1 cellular context compared by ENCODE assay signal in genomic region chr17:40157972-40158371, GRCh38.
TF ChIP-seq lines count a peak whose summit lies in the region.

No MANE protein-coding gene starts in this region.

TF ChIP-seq in GM23338, 12 proteins besides CTCF, POLR2A, EP300 and RAD21 (continued from another document):
- TF ChIP-seq ZNF462 (CRISPR knock-in tag; IDR thresholded peaks at IDR 0.05) (no peak), CREB1 (CRISPR knock-in tag; IDR thresholded peaks at IDR 0.05; ENCODE audit: low read depth) (no peak), EZH2 (IDR thresholded peaks at IDR 0.05; ENCODE audit: low read depth, unreplicated experiment) (no peak), STAT1 (IDR thresholded peaks at IDR 0.05; ENCODE audit: unreplicated experiment) (no peak), EZH2phosphoT487 (IDR thresholded peaks at IDR 0.05; ENCODE audit: unreplicated experiment) (no peak)
